In the genomic region with DNA sequence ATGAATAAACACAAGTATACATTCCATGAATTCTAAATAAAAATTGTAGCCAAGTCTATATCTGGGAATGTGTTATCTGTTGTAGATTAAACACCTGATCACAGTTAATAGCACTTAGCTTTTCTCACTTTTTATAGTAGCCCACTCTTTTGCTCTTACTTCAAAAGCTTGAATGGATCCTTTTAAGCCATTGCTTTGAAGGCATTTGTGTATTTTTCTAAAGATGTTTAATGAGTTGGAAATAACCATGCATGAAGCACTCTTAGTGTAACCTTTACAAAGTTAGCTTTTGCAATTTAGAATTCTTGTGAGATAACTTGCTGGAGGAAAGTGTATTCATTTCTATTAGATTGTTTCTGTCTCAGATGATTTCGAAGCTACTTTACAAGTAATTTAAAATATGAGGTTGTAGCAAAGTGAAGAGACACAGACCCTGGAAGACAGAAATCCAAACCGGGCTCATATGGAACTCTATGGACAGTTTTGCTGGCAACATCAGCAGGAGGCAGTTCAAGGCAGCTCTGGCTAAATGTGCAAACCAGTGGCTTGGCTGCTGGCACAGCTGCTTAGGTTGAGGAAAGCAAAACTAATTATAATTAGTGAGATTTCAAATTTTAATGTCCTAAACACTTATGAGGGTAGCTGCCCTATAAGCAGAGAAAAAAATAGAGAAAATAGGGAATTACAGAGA, we compare ENCODE assay signal across 20 cellular contexts.
"Had no signal": no experiment of that assay in that cellular context is flagged by ENCODE, and none has a peak within 500 bp of the region (broad histone marks: within the 10 kb centered on the region; RNA-seq: fewer than 3 reads in every experiment).

No MANE protein-coding gene starts in this region.

- H3K27ac ChIP-seq: coronary artery, esophagus muscularis mucosa, spleen, thoracic aorta, uterus had no signal

- DNase-seq: activated CD4-positive, alpha-beta T cell treated with anti-CD3 and anti-CD28 coated beads for 36 hours; activated CD4-positive, CD25-positive, alpha-beta regulatory T cell; activated naive CD4-positive, alpha-beta T cell; activated T-cell treated with anti-CD3 and anti-CD28 coated beads for 4 hours; activated T-cell treated with anti-CD3 and anti-CD28 coated beads, Interleukin-2, amount 50 U/mL, for 72 hours; foreskin melanocyte; left cardiac atrium; mammary epithelial cell; naive thymus-derived CD4-positive, alpha-beta T cell; right cardiac atrium; spleen; stimulated activated naive CD4-positive, alpha-beta T cell; T-helper 1 cell; uterus had no signal

- H3K4me3 ChIP-seq: coronary artery, esophagus muscularis mucosa, spleen, thoracic aorta, uterus had no signal

- ATAC-seq: activated CD4-positive, alpha-beta T cell treated with anti-CD3 and anti-CD28 coated beads for 36 hours; activated naive CD4-positive, alpha-beta T cell treated with anti-CD3 and anti-CD28 coated beads, Interleukin-2, amount 50 U/mL, for 72 hours; activated T-cell treated with anti-CD3 and anti-CD28 coated beads, Interleukin-2, amount 50 U/mL, for 72 hours; left cardiac atrium; naive thymus-derived CD4-positive, alpha-beta T cell; right cardiac atrium had no signal

- H3K4me1 Mint-ChIP-seq: activated CD4-positive, alpha-beta T cell treated with anti-CD3 and anti-CD28 coated beads for 36 hours; naive thymus-derived CD4-positive, alpha-beta T cell had no signal

- H3K36me3 ChIP-seq: esophagus muscularis mucosa, spleen, thoracic aorta, uterus had no signal

- H3K36me3 Mint-ChIP-seq: activated naive CD4-positive, alpha-beta T cell treated with anti-CD3 and anti-CD28 coated beads, Interleukin-2, amount 50 U/mL, for 72 hours; naive thymus-derived CD4-positive, alpha-beta T cell; type B pancreatic cell had no signal

- H3K4me1 ChIP-seq: esophagus muscularis mucosa, spleen, uterus had no signal

- H3K4me3 Mint-ChIP-seq: activated CD4-positive, alpha-beta T cell treated with anti-CD3 and anti-CD28 coated beads for 36 hours; activated T-cell treated with anti-CD3 and anti-CD28 coated beads, Interleukin-2, amount 50 U/mL, for 72 hours; naive thymus-derived CD4-positive, alpha-beta T cell; T-helper 2 cell treated with Interferon-gamma antibody and Interleukin-4, amounts not matched to agents 5 μg/mL and 100 μg/mL, for 36 hours; type B pancreatic cell had no signal

- H3K9me3 Mint-ChIP-seq: activated T-cell treated with anti-CD3 and anti-CD28 coated beads, Interleukin-2, amount 50 U/mL, for 72 hours; T-helper 2 cell treated with Interferon-gamma antibody and Interleukin-4, amounts not matched to agents 5 μg/mL and 100 μg/mL, for 36 hours had no signal

- H3K27me3 ChIP-seq: esophagus muscularis mucosa, spleen, uterus had no signal

- H3K27me3 Mint-ChIP-seq: naive thymus-derived CD4-positive, alpha-beta T cell had no signal

- H3K27ac Mint-ChIP-seq: activated CD4-positive, alpha-beta T cell treated with anti-CD3 and anti-CD28 coated beads for 36 hours; activated naive CD4-positive, alpha-beta T cell treated with anti-CD3 and anti-CD28 coated beads, Interleukin-2, amount 50 U/mL, for 72 hours; activated T-cell treated with anti-CD3 and anti-CD28 coated beads, Interleukin-2, amount 50 U/mL, for 72 hours; naive thymus-derived CD4-positive, alpha-beta T cell; T-helper 2 cell treated with Interferon-gamma antibody and Interleukin-4, amounts not matched to agents 5 μg/mL and 100 μg/mL, for 36 hours; type B pancreatic cell had no signal

- H3K9me3 ChIP-seq: uterus had no signal
